Comparison of ENCODE assay signal across 14 cellular contexts in genomic region chr2:152950125-152950524, GRCh38.
DNase-seq lines count a peak whose midpoint lies in the region; ATAC-seq and TF ChIP-seq lines count a peak whose summit lies in the region.
"Had no signal": no experiment of that assay in that cellular context is flagged by ENCODE, and none has a peak within 500 bp of the region (broad histone marks: within the 10 kb centered on the region; RNA-seq: fewer than 3 reads in every experiment).

No MANE protein-coding gene starts in this region.

- no peaks in the 10 kb centered on the region for H3K4me1 Mint-ChIP-seq in progenitor cell of endocrine pancreas (ENCODE audit: low read depth)

- no peak overlapping the region for H3K4me3 Mint-ChIP-seq in progenitor cell of endocrine pancreas (ENCODE audit: low read depth)

- no TSS peak for BruUV-seq in HCT116 (replicated peaks; lab: Mats Ljungman, UMichigan)

- intact Hi-C loops in HCT116 (cut with micrococcal nuclease) = no loop called here

- H2AFZ ChIP-seq in HCT116 (ENCODE audit: low read depth, low read length, poor library complexity, severe bottlenecking) = no peak overlapping the region
- H2AFZ ChIP-seq: PC-9 had no signal

- H3K4me3 ChIP-seq in HCT116 (replicated peaks in 1 of 2; ENCODE audit: low read depth in 1 of 2, low read length in 2 of 2) = no peak overlapping the region
- no peak overlapping the region for H3K4me3 ChIP-seq in epithelial cell of esophagus (ENCODE audit: low read length)
- H3K4me3 ChIP-seq in BE2C (ENCODE audit: low read depth, low read length) = no peak overlapping the region
- H3K4me3 ChIP-seq: esophagus muscularis mucosa, PC-9, skin epidermis had no signal

- DNase-seq in HCT116 (ENCODE audit: low read depth, low spot score) (no peak), epithelial cell of esophagus (ENCODE audit: low read depth) (peak; percentile 52), progenitor cell of endocrine pancreas (ENCODE audit: low spot score, unreplicated experiment) (peak; percentile 51), BE2C (no peak), NOMO-1 treated with dmso at 0.1 percent for 144 hours (lab: John Stamatoyannopoulos, UW; ENCODE audit: unreplicated experiment) (no peak)
- DNase-seq: activated CD4-positive, alpha-beta T cell treated with anti-CD3 and anti-CD28 coated beads, Interleukin-2, amount 50 U/mL, for 48 hours; activated gamma-delta T cell treated with Interleukin-2 at 50 U/mL for 16 hours; NCI-H2107; PC-9; T-helper 2 cell had no signal

- TF ChIP-seq POLR2A in HCT116 (IDR thresholded peaks at IDR 0.05; ENCODE audit: borderline replicate concordance, extremely low read depth, insufficient read depth, insufficient read length) = no peak

- CTCF ChIA-PET in HCT116 (lab: Charles Lee) = no interaction called here

- POLR2A ChIA-PET in HCT116 (lab: Charles Lee) = no interaction called here

- TF ChIP-seq RAD21 in HCT116 (IDR thresholded peaks at IDR 0.05; ENCODE audit: low read depth) = no peak

- RAD21 ChIA-PET in HCT116 (lab: Charles Lee; ENCODE audit: low non-redundant PET in 1 of 2, low total read pairs in 2 of 2, uncharacterized antibody in 2 of 2, unreplicated experiment in 2 of 2) = no interaction called here

- no peak for TF ChIP-seq CTCF in HCT116 (IDR thresholded peaks at IDR 0.05 in 2 of 3, conservative IDR thresholded peaks at IDR 0.05 in 1 of 3; ENCODE audit: borderline replicate concordance in 1 of 3, insufficient read depth in 1 of 3, low read depth in 2 of 3, low read length in 2 of 3)
- no peak for TF ChIP-seq CTCF in epithelial cell of esophagus (IDR thresholded peaks at IDR 0.05; ENCODE audit: insufficient read depth, low read depth, low read length, missing control alignments)
- no peak for TF ChIP-seq CTCF in progenitor cell of endocrine pancreas (IDR thresholded peaks at IDR 0.05; ENCODE audit: unreplicated experiment)
- no peak for TF ChIP-seq CTCF in BE2C (IDR thresholded peaks at IDR 0.05; ENCODE audit: low read depth, low read length)

- no peak overlapping the region for H3K9ac ChIP-seq in HCT116 (ENCODE audit: low read length)

- H3K9me3 ChIP-seq in HCT116 (ENCODE audit: control insufficient read depth in 1 of 2, insufficient read depth in 1 of 2, low read depth in 1 of 2, low read length in 2 of 2) = no peaks in the 10 kb centered on the region
- no peaks in the 10 kb centered on the region for H3K9me3 ChIP-seq in BE2C
- H3K9me3 ChIP-seq: esophagus muscularis mucosa had no signal

- H3K36me3 ChIP-seq in HCT116 (ENCODE audit: control insufficient read depth in 1 of 2, insufficient read depth in 2 of 2, low read length in 2 of 2) (no peaks in the 10 kb centered on the region), BE2C (no peaks in the 10 kb centered on the region)
- H3K36me3 ChIP-seq: esophagus muscularis mucosa had no signal

- no peak for ATAC-seq in HCT116
- no peak for ATAC-seq in GM18520 (IDR thresholded peaks at IDR 0.05; ENCODE audit: unreplicated experiment)

- H3K27ac Mint-ChIP-seq in progenitor cell of endocrine pancreas = no peak overlapping the region

- no peaks in the 10 kb centered on the region for H3K79me2 ChIP-seq in HCT116 (ENCODE audit: insufficient read depth, low read length)

- no peaks in the 10 kb centered on the region for H3K4me1 ChIP-seq in HCT116 (ENCODE audit: control insufficient read depth in 1 of 2, insufficient read depth in 2 of 2, low read length in 2 of 2)
- no peaks in the 10 kb centered on the region for H3K4me1 ChIP-seq in BE2C

- no peaks in the 10 kb centered on the region for H4K20me1 ChIP-seq in HCT116 (ENCODE audit: insufficient read depth)

- no peak overlapping the region for H3K4me2 ChIP-seq in HCT116 (ENCODE audit: low read length)
- H3K4me2 ChIP-seq: PC-9 had no signal

- no peaks in the 10 kb centered on the region for H3K27me3 Mint-ChIP-seq in progenitor cell of endocrine pancreas

- no peak overlapping the region for H3K27ac ChIP-seq in HCT116 (ENCODE audit: low read depth, low read length)
- H3K27ac ChIP-seq: esophagus muscularis mucosa, PC-9, skin epidermis had no signal

- H3K36me3 Mint-ChIP-seq in progenitor cell of endocrine pancreas (ENCODE audit: insufficient read depth) = no peaks in the 10 kb centered on the region

- H3K27me3 ChIP-seq in HCT116 (ENCODE audit: insufficient read depth, low read length) (no peaks in the 10 kb centered on the region), BE2C (no peaks in the 10 kb centered on the region)
- H3K27me3 ChIP-seq: esophagus muscularis mucosa had no signal

- no peaks in the 10 kb centered on the region for H3K9me3 Mint-ChIP-seq in progenitor cell of endocrine pancreas (ENCODE audit: low read depth)

- H3K9me2 ChIP-seq in HCT116 (ENCODE audit: insufficient read depth) = no peaks in the 10 kb centered on the region

TF ChIP-seq in HCT116, 20 proteins besides CTCF, POLR2A, EP300 and RAD21:
- TF ChIP-seq REST (IDR thresholded peaks at IDR 0.05; ENCODE audit: low read depth) = peak; percentile 85
- TF ChIP-seq YY1 (IDR thresholded peaks at IDR 0.05; ENCODE audit: extremely low read depth, insufficient replicate concordance, low read depth, low read length) = no peak
- TF ChIP-seq FOSL1 (IDR thresholded peaks at IDR 0.05; ENCODE audit: low read depth) = no peak

TF ChIP-seq in PFSK-1, 5 proteins besides CTCF, POLR2A, EP300 and RAD21:
- TF ChIP-seq POLR2AphosphoS5 (IDR thresholded peaks at IDR 0.05; ENCODE audit: low read depth, low read length) (no peak), REST (IDR thresholded peaks at IDR 0.05; ENCODE audit: insufficient read depth in 1 of 2, low read depth in 2 of 2, low read length in 2 of 2) (peak; percentile 75 to 95)

Comparison
In these comparisons a context has a peak if more than half of its experiments do, and no peak if none do; other contexts are left out.
1. DNase-seq: peak in epithelial cell of esophagus (single experiment) and progenitor cell of endocrine pancreas (single experiment); none in HCT116 (single experiment), BE2C (single experiment) and NOMO-1 treated with dmso at 0.1 percent for 144 hours (single experiment).